ENCODE assay signal across 8 cellular contexts in genomic region chr13:27172495-27172842, GRCh38. TPM values are rescaled to one million over a fixed set of nuclear protein-coding genes. Genes with fewer than 3 reads are reported as not detected.
DNase-seq lines count a peak whose midpoint lies in the region; ATAC-seq and TF ChIP-seq lines count a peak whose summit lies in the region.

No MANE protein-coding gene starts in this region.

- H3K36me3 Mint-ChIP-seq in activated T-cell treated with anti-CD3 and anti-CD28 coated beads, Interleukin-2, amount 50 U/mL, for 24 hours (ENCODE audit: low read depth): peaks cover 14% of the 10 kb centered on the region

- no peak for TF ChIP-seq CTCF in Panc1 (IDR thresholded peaks at IDR 0.05)
- TF ChIP-seq CTCF in omental fat pad (IDR thresholded peaks at IDR 0.05): no peak

- ATAC-seq in Panc1 (no peak), HG02840 (IDR thresholded peaks at IDR 0.05; ENCODE audit: low FRiP score, unreplicated experiment) (no peak), omental fat pad (ENCODE audit: low FRiP score) (no peak)

- H3K4me1 Mint-ChIP-seq in activated T-cell treated with anti-CD3 and anti-CD28 coated beads, Interleukin-2, amount 50 U/mL, for 24 hours (ENCODE audit: low read depth): peaks cover 57% of the 10 kb centered on the region

- no peaks in the 10 kb centered on the region for H3K27me3 ChIP-seq in Panc1 (ENCODE audit: control insufficient read depth, insufficient read depth, low read length)
- H3K27me3 ChIP-seq in muscle layer of colon (ENCODE audit: control insufficient read depth in 1 of 2, insufficient read depth in 2 of 2, low read length in 2 of 2): no peaks in the 10 kb centered on the region

- peak overlapping the region; percentile 90 for H3K27ac Mint-ChIP-seq in activated T-cell treated with anti-CD3 and anti-CD28 coated beads, Interleukin-2, amount 50 U/mL, for 24 hours

- no peaks in the 10 kb centered on the region for H3K9me3 Mint-ChIP-seq in activated T-cell treated with anti-CD3 and anti-CD28 coated beads, Interleukin-2, amount 50 U/mL, for 24 hours

- peaks cover 26% of the 10 kb centered on the region for H3K4me1 ChIP-seq in Panc1 (ENCODE audit: control insufficient read depth, insufficient read depth, low read length)
- peaks cover 34% of the 10 kb centered on the region for H3K4me1 ChIP-seq in muscle layer of colon (ENCODE audit: insufficient read depth, low read length)

- DNase-seq in activated T-cell treated with anti-CD3 and anti-CD28 coated beads, Interleukin-2, amount 50 U/mL, for 24 hours: no peak
- no peak for DNase-seq in activated T-cell treated with anti-CD3 and anti-CD28 coated beads, Interleukin-2, amount 50 U/mL, for 1 hour
- DNase-seq in Panc1 (ENCODE audit: low read depth, low spot score): no peak
- DNase-seq in omental fat pad (ENCODE audit: low spot score): no peak
- DNase-seq in NCI-H524 treated with DMSO at 0.1 percent for 48 hours (lab: John Stamatoyannopoulos, UW): no peak

- no peaks in the 10 kb centered on the region for H3K27me3 Mint-ChIP-seq in activated T-cell treated with anti-CD3 and anti-CD28 coated beads, Interleukin-2, amount 50 U/mL, for 24 hours

- no peaks in the 10 kb centered on the region; the same call in 1 of the 2 replicates for H3K36me3 ChIP-seq in Panc1 (ENCODE audit: control insufficient read depth, insufficient read depth, low read length)
- no peaks in the 10 kb centered on the region for H3K36me3 ChIP-seq in muscle layer of colon (ENCODE audit: insufficient read depth, low read length)

- H3K4me3 ChIP-seq in Panc1 (ENCODE audit: low read depth in 2 of 2, low read length in 2 of 2): peak overlapping the region; percentile 64 to 69
- H3K4me3 ChIP-seq in muscle layer of colon (ENCODE audit: low read depth in 1 of 2, low read length in 2 of 2): peak overlapping the region; percentile 74 to 80

- CTCF ChIA-PET in Panc1 (lab: Charles Lee): no interaction called here

- in situ Hi-C loops in Panc1 (cut with HindIII; ENCODE audit: low pct_unique_long_range_greater_than_20kb, low sequenced_read_pairs): no loop called here

- peak overlapping the region; percentile 63 for H3K9ac ChIP-seq in muscle layer of colon (ENCODE audit: low read length)

- H3K4me3 Mint-ChIP-seq in activated T-cell treated with anti-CD3 and anti-CD28 coated beads, Interleukin-2, amount 50 U/mL, for 24 hours: peak overlapping the region; percentile 82

- H3K9me3 ChIP-seq in Panc1 (ENCODE audit: control insufficient read depth, insufficient read depth, low read depth, low read length) (no peaks in the 10 kb centered on the region), muscle layer of colon (ENCODE audit: low read length) (no peaks in the 10 kb centered on the region)

- intact Hi-C loops in Panc1 (cut with micrococcal nuclease; ENCODE audit: unreplicated experiment): loop anchor here (5.0 kb wide), 1 partner anchor 180 kb away; no protein-coding TSS in a partner anchor

- H3K27ac ChIP-seq in Panc1 (ENCODE audit: low read length) (peak overlapping the region; percentile 88), cingulate gyrus (ENCODE audit: low read depth, low read length) (peak overlapping the region; percentile 86), muscle layer of colon (ENCODE audit: low read depth, low read length) (peak overlapping the region; percentile 98)

- POLR2A ChIA-PET in Panc1 (lab: Charles Lee): interaction anchor here (0.6 kb wide), 2 partner anchors 34 to 110 kb away, joined by 5 to 7 read pairs; no protein-coding TSS in a partner anchor

- no TSS peak for BruUV-seq in Panc1 (replicated peaks; lab: Mats Ljungman, UMichigan)

RNA-seq across cellular contexts. Expression of gene USP12, which starts 0.9 kb away (rescaled TPM):
- total RNA-seq in Panc1 (2021; ENCODE audit: unreplicated experiment): 82.0 TPM
- 36.1 TPM for polyA plus RNA-seq in Panc1 (2012; ENCODE audit: insufficient read length)
- total RNA-seq in omental fat pad: 10 to 100 TPM; 22.5 to 42.3 (median 31.4) TPM
